In the genomic region with DNA sequence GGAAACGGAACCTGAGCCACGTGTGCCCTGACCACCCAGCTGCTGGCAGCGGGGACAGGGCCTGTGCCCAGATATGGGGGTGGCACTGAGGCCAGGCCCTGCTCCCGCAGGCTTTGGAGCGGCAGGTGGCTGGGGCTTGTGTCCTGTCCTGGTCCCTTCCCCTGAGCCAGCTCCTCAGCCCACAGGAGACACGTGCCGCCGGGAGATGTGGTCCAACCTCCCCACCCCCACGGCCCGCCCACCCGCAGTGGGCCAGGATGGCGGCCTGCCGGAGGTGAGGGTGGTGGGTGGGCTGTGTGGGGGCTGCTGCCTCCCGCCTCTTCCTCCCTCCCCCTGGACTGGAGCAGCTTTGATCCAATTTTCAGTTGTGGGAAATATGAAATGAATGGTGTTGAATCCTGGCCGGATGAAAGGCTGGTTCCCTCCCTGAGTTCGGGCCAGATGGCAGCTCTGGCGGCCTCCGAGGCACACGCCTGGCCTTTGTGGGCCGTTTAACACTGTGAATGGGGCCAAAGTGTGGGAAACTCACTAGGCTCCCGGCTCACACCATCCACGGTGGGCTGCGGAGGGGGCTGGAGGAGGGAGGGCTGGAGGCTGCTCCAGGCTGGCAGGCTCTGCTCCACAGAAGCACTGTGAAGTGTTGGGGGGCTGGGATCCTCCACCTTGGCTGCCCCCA, we compare ENCODE assay signal across 25 cellular contexts. TPM values are rescaled to one million over a fixed set of nuclear protein-coding genes. Genes with fewer than 3 reads are reported as not detected.
DNase-seq lines count a peak whose midpoint lies in the region; ATAC-seq and TF ChIP-seq lines count a peak whose summit lies in the region.
"Had no signal": no experiment of that assay in that cellular context is flagged by ENCODE, and none has a peak within 500 bp of the region (broad histone marks: within the 10 kb centered on the region; RNA-seq: fewer than 3 reads in every experiment).

No MANE protein-coding gene starts in this region.

- peaks cover 0 to 6% (median 4%) of the 10 kb centered on the region in 3 donors for H3K27me3 ChIP-seq in psoas muscle (ENCODE audit: insufficient read depth in 3 of 3, low read length in 2 of 3)
- H3K27me3 ChIP-seq: body of pancreas, right lobe of liver had no signal

- CTCF ChIA-PET in RWPE1 (lab: Yijun Ruan, JAX) = interaction anchor here (0.8 to 1.1 kb wide), 2 partner anchors 9 to 11 kb away, joined by 3 to 6 read pairs; no protein-coding TSS in a partner anchor

- 22 to 40% (median 31%) methylated on average over 21 to 23 of the region's 23 CpGs for WGBS in psoas muscle, 3 donors

- intact Hi-C loops in psoas muscle (cut with DNase I) = loop anchor here (5.0 kb wide), 2 partner anchors 120 to 340 kb away; a partner anchor contains a TSS
- intact Hi-C loops in Right ventricle myocardium superior (cut with DNase I) = no loop called here

- ATAC-seq in psoas muscle = peak in 3 of 4 donors; percentile 22 to 75 (median 25)
- ATAC-seq in Right ventricle myocardium superior (ENCODE audit: poor library complexity) = no peak
- ATAC-seq: A549; body of pancreas; right lobe of liver; stimulated activated effector memory CD8-positive, alpha-beta T cell treated with anti-CD3 and anti-CD28 coated beads, Interleukin-12 subunit alpha, Interleukin-12 subunit beta, amount 100 ng/mL, for 72 hours had no signal

- H3K27ac ChIP-seq in RWPE1 (peak overlapping the region; percentile 93), epithelial cell of prostate (peak overlapping the region; percentile 87), psoas muscle (peak overlapping the region; percentile 42)
- H3K27ac ChIP-seq: body of pancreas, neutrophil, right lobe of liver had no signal

- H3K36me3 ChIP-seq in psoas muscle (ENCODE audit: insufficient read depth in 1 of 2, low read depth in 1 of 2) = no peaks in the 10 kb centered on the region
- H3K36me3 ChIP-seq: neutrophil, right lobe of liver had no signal

- POLR2A ChIA-PET in RWPE1 (lab: Yijun Ruan, JAX; ENCODE audit: low non-redundant PET) = no interaction called here

- no peak for TF ChIP-seq CTCF in RWPE1 (conservative IDR thresholded peaks at IDR 0.05; ENCODE audit: low read depth)
- no peak for TF ChIP-seq CTCF in psoas muscle (IDR thresholded peaks at IDR 0.05)

- DNase-seq in Ammon's horn (ENCODE audit: low spot score) (peak; percentile 53), RWPE1 (ENCODE audit: low spot score) (no peak), epithelial cell of prostate (ENCODE audit: low read depth, low spot score) (no peak), psoas muscle (no peak), GF-D8 (lab: John Stamatoyannopoulos, UW) (no peak), Right ventricle myocardium superior (no peak)
- DNase-seq in activated CD4-positive, alpha-beta T cell treated with anti-CD3 and anti-CD28 coated beads for 1 hour = no peak
- DNase-seq in stimulated activated CD4-positive, alpha-beta T cell treated with anti-CD3 and anti-CD28 coated beads, Interleukin-1b, Interleukin-23, amount 100 ng/mL, for 48 hours = no peak
- DNase-seq: activated CD4-positive, CD25-positive, alpha-beta regulatory T cell; activated T-cell treated with anti-CD3 and anti-CD28 coated beads, Interleukin-2, amount 50 U/mL, for 48 hours; body of pancreas; CD4-positive, alpha-beta T cell; mesenchymal stem cell; NCI-H1048; NCI-H1694; NCI-H82; right lobe of liver; stimulated activated CD4-positive, alpha-beta T cell treated with anti-CD3 and anti-CD28 coated beads, Interleukin-15, amount 100 ng/mL, for 24 hours; T-helper 1 cell had no signal

- H3K4me3 ChIP-seq in psoas muscle = no peak overlapping the region
- H3K4me3 ChIP-seq: A549, body of pancreas, right lobe of liver had no signal

- no peaks in the 10 kb centered on the region for H3K9me3 ChIP-seq in psoas muscle
- H3K9me3 ChIP-seq: A549, body of pancreas, neutrophil, right lobe of liver had no signal

- peaks cover 46% of the 10 kb centered on the region for H3K4me1 ChIP-seq in psoas muscle

RNA-seq across cellular contexts. Expression of a gene that starts 2.6 kb away (rescaled TPM):
- total RNA-seq in psoas muscle = under 1 TPM; 0.18 to 0.77 (median 0.45) TPM
- polyA plus RNA-seq in psoas muscle = under 1 TPM in 2 of 3 donors, not detected in 1; 0.13 to 0.14 TPM
- 1.6 TPM for total RNA-seq in Right ventricle myocardium superior
- total RNA-seq: body of pancreas; CD4-positive, alpha-beta T cell; endothelial cell of umbilical vein; NCI-H460; SK-MEL-5 had no signal
- polyA plus RNA-seq: A549 had no signal

RNA-seq across cellular contexts. Expression of a gene that starts 6.2 kb away (rescaled TPM):
- 10 to 100 TPM; 29.0 to 45.1 (median 35.3) TPM for total RNA-seq in psoas muscle
- polyA plus RNA-seq in psoas muscle = 10 to 100 TPM; 30.3 to 32.4 (median 31.9) TPM
- total RNA-seq in Right ventricle myocardium superior = 45.5 TPM

RNA-seq across cellular contexts. Expression of a gene that starts 23.5 kb away (rescaled TPM):
- 10 to 100 TPM in 2 of 4 donors, 1 to 10 TPM in 2; 6.2 to 10.6 (median 8.9) TPM for total RNA-seq in psoas muscle
- polyA plus RNA-seq in psoas muscle = 10 to 100 TPM in 1 of 3 donors, 1 to 10 TPM in 2; 6.6 to 10.8 (median 8.2) TPM
- total RNA-seq in Right ventricle myocardium superior = 16.0 TPM

RNA-seq across cellular contexts. Expression of a gene that starts 54.0 kb away (rescaled TPM):
- 1 to 10 TPM in 3 of 4 donors, under 1 TPM in 1; 0.97 to 3.9 (median 3.1) TPM for total RNA-seq in psoas muscle
- 1 to 10 TPM; 1.8 to 3.0 (median 2.6) TPM for polyA plus RNA-seq in psoas muscle
- total RNA-seq in Right ventricle myocardium superior = 9.8 TPM

RNA-seq across cellular contexts. Expression of a gene that starts 56.5 kb away (rescaled TPM):
- total RNA-seq in psoas muscle = under 1 TPM; 0.04 to 0.60 (median 0.13) TPM
- under 1 TPM in 2 of 3 donors, not detected in 1; 0.05 to 0.12 TPM for polyA plus RNA-seq in psoas muscle
- total RNA-seq in Right ventricle myocardium superior = 0.13 TPM
- total RNA-seq: NCI-H460, SK-MEL-5 had no signal

Comparison
In these comparisons a context has a peak if more than half of its experiments do, and no peak if none do; other contexts are left out.
1. H3K27ac ChIP-seq: peak in every context shown above with its lines; median percentile 93 in RWPE1; 87 in epithelial cell of prostate; 42 in psoas muscle.